ENCODE assay signal across 10 cellular contexts in genomic region chrX:55008571-55009358, GRCh38. TPM values are rescaled to one million over a fixed set of nuclear protein-coding genes. Genes with fewer than 3 reads are reported as not detected.
A peak's percentile ranks its signal among the peaks of the same experiment; 100 is the strongest.
DNase-seq lines count a peak whose midpoint lies in the region; ATAC-seq and TF ChIP-seq lines count a peak whose summit lies in the region.
"Had no signal": no experiment of that assay in that cellular context is flagged by ENCODE, and none has a peak within 500 bp of the region (broad histone marks: within the 10 kb centered on the region; RNA-seq: fewer than 3 reads in every experiment).

No MANE protein-coding gene starts in this region.

- peak overlapping the region; percentile 24 for H3K27ac Mint-ChIP-seq in activated CD4-positive, alpha-beta T cell treated with anti-CD3 and anti-CD28 coated beads for 36 hours
- no peak overlapping the region for H3K27ac Mint-ChIP-seq in activated CD4-positive, alpha-beta T cell treated with anti-CD3 and anti-CD28 coated beads, Interleukin-2, amount 10 ng/mL, durations not matched to agents 24 days and 14 days
- no peak overlapping the region for H3K27ac Mint-ChIP-seq in CD8-positive, alpha-beta memory T cell

- peaks cover 7% of the 10 kb centered on the region for H3K4me1 ChIP-seq in CD8-positive, alpha-beta memory T cell (ENCODE audit: insufficient read depth, low read length)

- intact Hi-C loops in activated CD4-positive, alpha-beta T cell treated with anti-CD3 and anti-CD28 coated beads for 36 hours (cut with DNase I, micrococcal nuclease): no loop called here
- intact Hi-C loops in activated CD4-positive, alpha-beta T cell treated with anti-CD3 and anti-CD28 coated beads, Interleukin-2, amount 10 ng/mL, durations not matched to agents 24 days and 14 days (cut with micrococcal nuclease): loop anchor here (10.0 kb wide), 1 partner anchor 84 kb away; the partner anchor contains the start of gene TRO

- peaks cover 18% of the 10 kb centered on the region for H3K4me1 Mint-ChIP-seq in activated CD4-positive, alpha-beta T cell treated with anti-CD3 and anti-CD28 coated beads for 36 hours
- H3K4me1 Mint-ChIP-seq in activated CD4-positive, alpha-beta T cell treated with anti-CD3 and anti-CD28 coated beads, Interleukin-2, amount 10 ng/mL, durations not matched to agents 24 days and 14 days: peaks cover 12% of the 10 kb centered on the region
- peaks cover 4 to 8% (median 7%) of the 10 kb centered on the region in 3 donors for H3K4me1 Mint-ChIP-seq in CD8-positive, alpha-beta memory T cell

- H3K9me3 Mint-ChIP-seq in activated CD4-positive, alpha-beta T cell treated with anti-CD3 and anti-CD28 coated beads for 36 hours (ENCODE audit: low read depth): no peaks in the 10 kb centered on the region
- H3K9me3 Mint-ChIP-seq in activated CD4-positive, alpha-beta T cell treated with anti-CD3 and anti-CD28 coated beads, Interleukin-2, amount 10 ng/mL, durations not matched to agents 24 days and 14 days: no peaks in the 10 kb centered on the region
- H3K9me3 Mint-ChIP-seq in CD8-positive, alpha-beta memory T cell: no peaks in the 10 kb centered on the region

- peak; percentile 68 for ATAC-seq in activated CD4-positive, alpha-beta T cell treated with anti-CD3 and anti-CD28 coated beads for 36 hours

- CTCF ChIA-PET in activated CD4-positive, alpha-beta T cell treated with anti-CD3 and anti-CD28 coated beads for 36 hours (lab: Charles Lee): interaction anchor here (0.7 kb wide), 1 partner anchor 1176 kb away, joined by 4 read pairs; no protein-coding TSS in a partner anchor
- CTCF ChIA-PET in RWPE1 (lab: Yijun Ruan, JAX): no interaction called here
- CTCF ChIA-PET in CD8-positive, alpha-beta memory T cell (lab: Charles Lee): no interaction called here

- peak; percentile 33 for DNase-seq in activated CD4-positive, alpha-beta T cell treated with anti-CD3 and anti-CD28 coated beads for 36 hours
- no peak for DNase-seq in activated CD4-positive, alpha-beta T cell treated with anti-CD3 and anti-CD28 coated beads, Interleukin-2, amount 10 ng/mL, durations not matched to agents 24 days and 14 days
- peak; percentile 72 for DNase-seq in RWPE1 (ENCODE audit: low spot score)
- peak; percentile 47 for DNase-seq in fibroblast of villous mesenchyme (ENCODE audit: low read depth)
- DNase-seq in stromal cell of bone marrow (ENCODE audit: low read depth): peak; percentile 40
- no peak for DNase-seq in retina
- no peak for DNase-seq in cerebellar nuclear complex (lab: John Stamatoyannopoulos, UW)
- no peak for DNase-seq in CD8-positive, alpha-beta memory T cell
- DNase-seq: NCI-H2227 treated with DMSO at 0.1 percent for 48 hours had no signal

- H3K27ac ChIP-seq in RWPE1: peak overlapping the region; percentile 84
- H3K27ac ChIP-seq in CD8-positive, alpha-beta memory T cell (ENCODE audit: low read depth, low read length): no peak overlapping the region

- H3K9me3 ChIP-seq in CD8-positive, alpha-beta memory T cell (ENCODE audit: low read length): no peaks in the 10 kb centered on the region

- H3K4me3 Mint-ChIP-seq in activated CD4-positive, alpha-beta T cell treated with anti-CD3 and anti-CD28 coated beads for 36 hours: no peak overlapping the region
- no peak overlapping the region for H3K4me3 Mint-ChIP-seq in activated CD4-positive, alpha-beta T cell treated with anti-CD3 and anti-CD28 coated beads, Interleukin-2, amount 10 ng/mL, durations not matched to agents 24 days and 14 days
- no peak overlapping the region for H3K4me3 Mint-ChIP-seq in CD8-positive, alpha-beta memory T cell

- H3K27me3 Mint-ChIP-seq in activated CD4-positive, alpha-beta T cell treated with anti-CD3 and anti-CD28 coated beads for 36 hours: no peaks in the 10 kb centered on the region
- no peaks in the 10 kb centered on the region for H3K27me3 Mint-ChIP-seq in activated CD4-positive, alpha-beta T cell treated with anti-CD3 and anti-CD28 coated beads, Interleukin-2, amount 10 ng/mL, durations not matched to agents 24 days and 14 days
- peaks cover 0 to 2% of the 10 kb centered on the region in 2 donors for H3K27me3 Mint-ChIP-seq in CD8-positive, alpha-beta memory T cell

- no peaks in the 10 kb centered on the region for H3K27me3 ChIP-seq in CD8-positive, alpha-beta memory T cell (ENCODE audit: insufficient read depth, low read length, poor library complexity, severe bottlenecking)

- TF ChIP-seq CTCF in RWPE1 (conservative IDR thresholded peaks at IDR 0.05; ENCODE audit: low read depth) (no peak), fibroblast of villous mesenchyme (IDR thresholded peaks at IDR 0.05; ENCODE audit: insufficient read depth, low read depth, low read length) (no peak)

- H3K36me3 ChIP-seq in CD8-positive, alpha-beta memory T cell (ENCODE audit: insufficient read depth, low read length): peaks cover 7% of the 10 kb centered on the region

- H3K36me3 Mint-ChIP-seq in activated CD4-positive, alpha-beta T cell treated with anti-CD3 and anti-CD28 coated beads for 36 hours (ENCODE audit: low read depth): peaks cover 28% of the 10 kb centered on the region
- H3K36me3 Mint-ChIP-seq in activated CD4-positive, alpha-beta T cell treated with anti-CD3 and anti-CD28 coated beads, Interleukin-2, amount 10 ng/mL, durations not matched to agents 24 days and 14 days (ENCODE audit: low read depth): peaks cover 34% of the 10 kb centered on the region
- peaks cover 0 to 34% (median 3%) of the 10 kb centered on the region in 3 donors for H3K36me3 Mint-ChIP-seq in CD8-positive, alpha-beta memory T cell

- POLR2A ChIA-PET in activated CD4-positive, alpha-beta T cell treated with anti-CD3 and anti-CD28 coated beads for 36 hours (lab: Charles Lee): interaction anchor here (1.6 kb wide), 1 partner anchor 9 kb away, joined by 9 read pairs; the partner anchor contains the start of gene APEX2
- POLR2A ChIA-PET in RWPE1 (lab: Yijun Ruan, JAX; ENCODE audit: low non-redundant PET): interaction anchor here (1.0 to 1.5 kb wide), 2 partner anchors 9 to 15 kb away, joined by 3 to 10 read pairs; partner anchors contain the start of gene APEX2
- POLR2A ChIA-PET in CD8-positive, alpha-beta memory T cell (lab: Charles Lee): no interaction called here

- no peak overlapping the region for H3K4me3 ChIP-seq in fibroblast of villous mesenchyme (ENCODE audit: low read depth, low read length)
- H3K4me3 ChIP-seq in CD8-positive, alpha-beta memory T cell (ENCODE audit: low read length): no peak overlapping the region

RNA-seq across cellular contexts. Expression of gene APEX2, which starts 8.6 kb away (rescaled TPM):
- 10 to 100 TPM; 37.7 to 41.4 TPM for total RNA-seq in activated CD4-positive, alpha-beta T cell treated with anti-CD3 and anti-CD28 coated beads for 36 hours
- total RNA-seq in activated CD4-positive, alpha-beta T cell treated with anti-CD3 and anti-CD28 coated beads, Interleukin-2, amount 10 ng/mL, durations not matched to agents 24 days and 14 days: 32.2 and 36.1 TPM in 2 replicates
- 6.1 and 7.8 TPM in 2 replicates for total RNA-seq in fibroblast of villous mesenchyme
- 10 to 100 TPM; 35.2 to 42.8 TPM for total RNA-seq in CD8-positive, alpha-beta memory T cell
- 26.0 TPM for polyA plus RNA-seq in CD8-positive, alpha-beta memory T cell

RNA-seq across cellular contexts. Expression of gene PFKFB1, which starts 14.8 kb away (rescaled TPM):
- under 1 TPM; 0.55 to 0.67 TPM for total RNA-seq in activated CD4-positive, alpha-beta T cell treated with anti-CD3 and anti-CD28 coated beads for 36 hours
- 0.47 and 0.58 TPM in 2 replicates for total RNA-seq in activated CD4-positive, alpha-beta T cell treated with anti-CD3 and anti-CD28 coated beads, Interleukin-2, amount 10 ng/mL, durations not matched to agents 24 days and 14 days
- under 0.01 TPM in 1 of 2 replicates, not detected in the other for total RNA-seq in fibroblast of villous mesenchyme
- under 1 TPM; 0.53 to 0.69 TPM for total RNA-seq in CD8-positive, alpha-beta memory T cell
- polyA plus RNA-seq in CD8-positive, alpha-beta memory T cell: not detected
- polyA plus RNA-seq: AG04450 had no signal

RNA-seq across cellular contexts. Expression of gene ALAS2, which starts 22.0 kb away (rescaled TPM):
- total RNA-seq in activated CD4-positive, alpha-beta T cell treated with anti-CD3 and anti-CD28 coated beads for 36 hours: not detected
- not detected in 2 replicates for total RNA-seq in activated CD4-positive, alpha-beta T cell treated with anti-CD3 and anti-CD28 coated beads, Interleukin-2, amount 10 ng/mL, durations not matched to agents 24 days and 14 days
- total RNA-seq in fibroblast of villous mesenchyme: not detected in 2 replicates
- total RNA-seq in CD8-positive, alpha-beta memory T cell: not detected
- not detected for polyA plus RNA-seq in CD8-positive, alpha-beta memory T cell
- polyA plus RNA-seq: AG04450 had no signal

Comparison
In these comparisons a context has a peak if more than half of its experiments do, and no peak if none do; other contexts are left out.
1. DNase-seq: peak in activated CD4-positive, alpha-beta T cell treated with anti-CD3 and anti-CD28 coated beads for 36 hours (single experiment), RWPE1 (single experiment), fibroblast of villous mesenchyme (single experiment) and stromal cell of bone marrow (single experiment); none in activated CD4-positive, alpha-beta T cell treated with anti-CD3 and anti-CD28 coated beads, Interleukin-2, amount 10 ng/mL, durations not matched to agents 24 days and 14 days (single experiment), retina (single experiment), cerebellar nuclear complex (0 of 2) and CD8-positive, alpha-beta memory T cell (0 of 5).